ENCODE assay signal across 2 cellular contexts in the genomic region with DNA sequence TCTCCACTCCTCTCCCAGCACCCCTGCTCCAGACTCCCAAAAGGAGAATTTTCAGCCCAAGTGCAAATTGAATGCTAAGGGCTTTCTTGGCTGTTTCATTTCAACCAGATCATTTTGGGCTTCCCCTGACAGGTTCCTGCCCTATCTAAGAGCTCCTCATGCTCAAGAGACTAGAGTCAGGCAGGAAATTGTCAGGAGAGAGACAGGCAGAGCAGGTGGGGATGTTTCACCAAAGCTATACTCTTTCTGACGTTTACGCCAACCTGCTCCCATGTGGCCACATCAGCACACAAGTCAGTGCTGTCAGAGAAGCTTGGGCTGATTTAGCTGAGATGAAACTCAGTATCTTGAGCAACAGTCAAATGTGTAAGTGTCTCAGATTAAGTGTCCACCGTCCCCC.
TF ChIP-seq lines count a peak whose summit lies in the region.

No MANE protein-coding gene starts in this region.

TF ChIP-seq in SK-N-SH, 30 proteins besides CTCF, POLR2A, EP300 and RAD21 (continued from another document):
- TF ChIP-seq, protein P1, sequence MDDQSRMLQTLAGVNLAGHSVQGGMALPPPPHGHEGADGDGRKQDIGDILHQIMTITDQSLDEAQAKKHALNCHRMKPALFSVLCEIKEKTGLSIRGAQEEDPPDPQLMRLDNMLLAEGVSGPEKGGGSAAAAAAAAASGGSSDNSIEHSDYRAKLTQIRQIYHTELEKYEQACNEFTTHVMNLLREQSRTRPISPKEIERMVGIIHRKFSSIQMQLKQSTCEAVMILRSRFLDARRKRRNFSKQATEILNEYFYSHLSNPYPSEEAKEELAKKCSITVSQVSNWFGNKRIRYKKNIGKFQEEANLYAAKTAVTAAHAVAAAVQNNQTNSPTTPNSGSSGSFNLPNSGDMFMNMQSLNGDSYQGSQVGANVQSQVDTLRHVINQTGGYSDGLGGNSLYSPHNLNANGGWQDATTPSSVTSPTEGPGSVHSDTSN (IDR thresholded peaks at IDR 0.05) = no peak
- TF ChIP-seq MXI1 (IDR thresholded peaks at IDR 0.05; ENCODE audit: low read depth, low read length) = no peak
- no peak for TF ChIP-seq JUND (IDR thresholded peaks at IDR 0.05)
- TF ChIP-seq YY1 (IDR thresholded peaks at IDR 0.05; ENCODE audit: low read depth) = no peak
- TF ChIP-seq USF1 (IDR thresholded peaks at IDR 0.05; ENCODE audit: borderline replicate concordance, low read depth) = no peak
- no peak for TF ChIP-seq REST (IDR thresholded peaks at IDR 0.05; ENCODE audit: low read depth, low read length)
- TF ChIP-seq CHD2 (IDR thresholded peaks at IDR 0.05; ENCODE audit: low read length, partially characterized antibody) = no peak
- no peak for TF ChIP-seq ELF1 (IDR thresholded peaks at IDR 0.05)
- TF ChIP-seq GATA2 (CRISPR knock-in tag; IDR thresholded peaks at IDR 0.05) = no peak
- no peak for TF ChIP-seq POLR2AphosphoS5 (IDR thresholded peaks at IDR 0.05; ENCODE audit: low read depth, low read length)
- no peak for TF ChIP-seq RFX5 (IDR thresholded peaks at IDR 0.05; ENCODE audit: low read length)

TF ChIP-seq in SK-N-SH treated with all-trans-retinoic acid at 6 μM for 48 hours, 23 proteins besides CTCF, POLR2A, EP300 and RAD21 (continued from another document):
- TF ChIP-seq, protein P2, sequence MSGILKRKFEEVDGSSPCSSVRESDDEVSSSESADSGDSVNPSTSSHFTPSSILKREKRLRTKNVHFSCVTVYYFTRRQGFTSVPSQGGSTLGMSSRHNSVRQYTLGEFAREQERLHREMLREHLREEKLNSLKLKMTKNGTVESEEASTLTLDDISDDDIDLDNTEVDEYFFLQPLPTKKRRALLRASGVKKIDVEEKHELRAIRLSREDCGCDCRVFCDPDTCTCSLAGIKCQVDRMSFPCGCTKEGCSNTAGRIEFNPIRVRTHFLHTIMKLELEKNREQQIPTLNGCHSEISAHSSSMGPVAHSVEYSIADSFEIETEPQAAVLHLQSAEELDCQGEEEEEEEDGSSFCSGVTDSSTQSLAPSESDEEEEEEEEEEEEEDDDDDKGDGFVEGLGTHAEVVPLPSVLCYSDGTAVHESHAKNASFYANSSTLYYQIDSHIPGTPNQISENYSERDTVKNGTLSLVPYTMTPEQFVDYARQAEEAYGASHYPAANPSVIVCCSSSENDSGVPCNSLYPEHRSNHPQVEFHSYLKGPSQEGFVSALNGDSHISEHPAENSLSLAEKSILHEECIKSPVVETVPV (CRISPR knock-in tag; IDR thresholded peaks at IDR 0.05) = no peak
- TF ChIP-seq CSDC2 (CRISPR knock-in tag; IDR thresholded peaks at IDR 0.05) (no peak), TSHZ2 (CRISPR knock-in tag; IDR thresholded peaks at IDR 0.05) (no peak), TCF4 (CRISPR knock-in tag; IDR thresholded peaks at IDR 0.05; ENCODE audit: borderline replicate concordance) (no peak), PPARA (CRISPR knock-in tag; IDR thresholded peaks at IDR 0.05; ENCODE audit: borderline replicate concordance) (no peak)
- TF ChIP-seq, protein P3, sequence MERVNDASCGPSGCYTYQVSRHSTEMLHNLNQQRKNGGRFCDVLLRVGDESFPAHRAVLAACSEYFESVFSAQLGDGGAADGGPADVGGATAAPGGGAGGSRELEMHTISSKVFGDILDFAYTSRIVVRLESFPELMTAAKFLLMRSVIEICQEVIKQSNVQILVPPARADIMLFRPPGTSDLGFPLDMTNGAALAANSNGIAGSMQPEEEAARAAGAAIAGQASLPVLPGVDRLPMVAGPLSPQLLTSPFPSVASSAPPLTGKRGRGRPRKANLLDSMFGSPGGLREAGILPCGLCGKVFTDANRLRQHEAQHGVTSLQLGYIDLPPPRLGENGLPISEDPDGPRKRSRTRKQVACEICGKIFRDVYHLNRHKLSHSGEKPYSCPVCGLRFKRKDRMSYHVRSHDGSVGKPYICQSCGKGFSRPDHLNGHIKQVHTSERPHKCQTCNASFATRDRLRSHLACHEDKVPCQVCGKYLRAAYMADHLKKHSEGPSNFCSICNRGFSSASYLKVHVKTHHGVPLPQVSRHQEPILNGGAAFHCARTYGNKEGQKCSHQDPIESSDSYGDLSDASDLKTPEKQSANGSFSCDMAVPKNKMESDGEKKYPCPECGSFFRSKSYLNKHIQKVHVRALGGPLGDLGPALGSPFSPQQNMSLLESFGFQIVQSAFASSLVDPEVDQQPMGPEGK (CRISPR knock-in tag; IDR thresholded peaks at IDR 0.05; ENCODE audit: borderline replicate concordance) = no peak
